Comparison of ENCODE assay signal across 31 cellular contexts in genomic region chr4:188949608-188950007, GRCh38.
"Had no signal": no experiment of that assay in that cellular context is flagged by ENCODE, and none has a peak within 500 bp of the region (broad histone marks: within the 10 kb centered on the region; RNA-seq: fewer than 3 reads in every experiment).

No MANE protein-coding gene starts in this region.

- H3K36me3 ChIP-seq: ascending aorta, brain microvascular endothelial cell, left ventricle myocardium inferior, neutrophil, ovary, right lobe of liver, transverse colon, WERI-Rb-1 had no signal

- H3K4me1 ChIP-seq: ascending aorta, left ventricle myocardium inferior, right lobe of liver, testis, transverse colon had no signal

- H3K9me3 ChIP-seq: ascending aorta, left ventricle myocardium inferior, neutrophil, ovary, testis, transverse colon had no signal

- ATAC-seq: mucosa of descending colon; natural killer cell treated with Interleukin-12 subunit alpha and Interleukin-12 subunit beta and Interleukin-15 and Interleukin-18, amount 100 ng/mL, for 72 hours; right lobe of liver; stimulated activated naive CD8-positive, alpha-beta T cell treated with anti-CD3 and anti-CD28 coated beads, Interleukin-15, Interleukin-2, amounts not matched to agents 100 U/mL and 50 U/mL, for 24 hours; T-helper 17 cell had no signal

- H3K27me3 ChIP-seq: ascending aorta, brain microvascular endothelial cell, neutrophil, right lobe of liver, testis, transverse colon had no signal

- H3K4me3 ChIP-seq: ascending aorta, left ventricle myocardium inferior, lung, mucosa of descending colon, ovary, right lobe of liver, testis, transverse colon had no signal

- H3K27ac ChIP-seq: ascending aorta, brain microvascular endothelial cell, left ventricle myocardium inferior, neutrophil, ovary, right lobe of liver, testis, transverse colon, WERI-Rb-1 had no signal

- DNase-seq: activated CD4-positive, alpha-beta memory T cell treated with anti-CD3 and anti-CD28 coated beads for 36 hours; activated CD4-positive, alpha-beta T cell treated with anti-CD3 and anti-CD28 coated beads, Interleukin-2, amount 10 ng/mL, durations not matched to agents 24 days and 14 days; activated CD4-positive, CD25-positive, alpha-beta regulatory T cell treated with anti-CD3 and anti-CD28 coated beads, Interleukin-2, amount 50 U/mL, for 72 hours; activated CD8-positive, alpha-beta memory T cell treated with anti-CD3 and anti-CD28 coated beads, Interleukin-2, amount 50 U/mL, for 4 hours; activated effector memory CD4-positive, alpha-beta T cell treated with anti-CD3 and anti-CD28 coated beads, Interleukin-2, amount 50 U/mL, for 16 hours; activated naive CD4-positive, alpha-beta T cell treated with anti-CD3 and anti-CD28 coated beads for 36 hours; activated naive CD8-positive, alpha-beta T cell treated with anti-CD3 and anti-CD28 coated beads, Interleukin-2, amount 10 ng/mL, durations not matched to agents 7 days and 5 days; activated T-cell treated with anti-CD3 and anti-CD28 coated beads, Interleukin-2, amount 50 U/mL, for 1 hour; brain microvascular endothelial cell; caudate nucleus; cortex of kidney; foreskin fibroblast; head of caudate nucleus; hippocampal formation; kidney glomerular epithelial cell; left ventricle myocardium inferior; mucosa of descending colon; ovary; right lobe of liver; stimulated activated CD4-positive, alpha-beta T cell treated with anti-CD3 and anti-CD28 coated beads, Interleukin-2, amount 100 ng/mL, for 48 hours; stimulated activated naive CD8-positive, alpha-beta T cell treated with anti-CD3 and anti-CD28 coated beads, Interleukin-15, Interleukin-2, amounts not matched to agents 100 U/mL and 50 U/mL, for 24 hours; T-helper 17 cell; T1000; testis; transverse colon; WERI-Rb-1 had no signal

- FAIRE-seq: endothelial cell of umbilical vein had no signal
